ENCODE assay signal across 8 cellular contexts in the genomic region with DNA sequence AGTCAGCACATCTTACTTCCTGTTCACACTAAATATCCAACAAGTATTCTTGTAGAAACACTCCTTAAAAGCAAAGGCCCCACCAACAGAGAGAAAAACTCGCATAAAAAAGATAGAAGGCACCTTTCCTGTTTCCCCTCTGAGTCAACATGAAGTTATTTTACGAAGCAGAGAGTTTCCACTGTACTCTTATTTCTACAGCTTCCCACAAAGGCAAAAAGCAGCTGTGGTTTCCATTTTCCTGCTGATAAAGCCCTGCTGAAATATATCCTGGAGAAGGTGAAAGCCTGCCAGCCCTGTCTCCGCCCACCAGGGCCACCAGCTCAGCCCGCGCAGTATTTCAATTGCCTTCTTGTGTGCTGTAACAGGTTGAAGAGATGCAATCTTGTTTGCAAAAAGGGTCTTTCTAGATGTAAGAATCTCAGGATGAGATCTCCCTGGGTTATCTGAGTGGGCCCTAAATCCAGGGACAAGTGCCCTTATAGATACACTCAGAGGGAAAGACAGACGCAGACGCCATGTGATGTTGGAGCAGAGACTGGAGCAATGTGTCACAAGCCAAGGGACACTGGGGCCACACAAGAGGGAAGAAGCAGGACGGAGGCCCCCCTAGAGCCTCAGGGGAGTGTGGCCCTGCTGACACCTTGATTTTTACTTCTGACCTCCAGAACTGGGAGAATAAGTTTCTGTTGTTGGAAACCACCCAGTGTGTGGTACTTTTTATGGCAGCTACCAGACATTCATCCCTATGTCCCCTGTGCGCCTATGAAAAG. TPM values are rescaled to one million over a fixed set of nuclear protein-coding genes. Genes with fewer than 3 reads are reported as not detected.
DNase-seq lines count a peak whose midpoint lies in the region; ATAC-seq and TF ChIP-seq lines count a peak whose summit lies in the region.

No MANE protein-coding gene starts in this region.

- H3K4me3 Mint-ChIP-seq in CD4-positive, alpha-beta memory T cell = peak overlapping the region; percentile 77 to 91 (median 86)
- peak overlapping the region; percentile 98 for H3K4me3 Mint-ChIP-seq in activated naive CD8-positive, alpha-beta T cell
- H3K4me3 Mint-ChIP-seq in type B pancreatic cell = no peak overlapping the region

- H3K4me3 ChIP-seq in CD4-positive, alpha-beta memory T cell (ENCODE audit: low read length in 2 of 2) = peak overlapping the region; percentile 52 to 57
- H3K4me3 ChIP-seq in ascending aorta = no peak overlapping the region

- POLR2A ChIA-PET in CD4-positive, alpha-beta memory T cell (lab: Charles Lee; ENCODE audit: partially characterized antibody) = interaction anchor here (0.8 to 23.9 kb wide), 17 partner anchors 9 to 151 kb away, joined by 3 to 609 read pairs (median 8); no protein-coding TSS in a partner anchor

- ATAC-seq in GM19395 (IDR thresholded peaks at IDR 0.05; ENCODE audit: unreplicated experiment) = no peak

- TF ChIP-seq CTCF in type B pancreatic cell (conservative IDR thresholded peaks at IDR 0.05) = peak; percentile 27
- TF ChIP-seq CTCF in ascending aorta (IDR thresholded peaks at IDR 0.05) = no peak

- peaks cover 88% of the 10 kb centered on the region for H3K4me1 ChIP-seq in CD4-positive, alpha-beta memory T cell (ENCODE audit: insufficient read depth, low read length)
- no peaks in the 10 kb centered on the region for H3K4me1 ChIP-seq in ascending aorta

- peak; percentile 50 to 80 (median 53) for DNase-seq in CD4-positive, alpha-beta memory T cell
- DNase-seq in NCI-H226 (peak; percentile 90), lung microvascular endothelial cell (ENCODE audit: low read depth in 2 of 2) (peak; percentile 73 to 85), type B pancreatic cell (ENCODE audit: extremely low spot score, unreplicated experiment) (no peak), NCI-H1436 treated with DMSO at 0.1 percent for 48 hours (lab: John Stamatoyannopoulos, UW) (no peak), ascending aorta (ENCODE audit: low spot score in 2 of 2) (no peak)

- H3K27me3 ChIP-seq in CD4-positive, alpha-beta memory T cell (ENCODE audit: insufficient read depth, low read length) = no peaks in the 10 kb centered on the region
- H3K27me3 ChIP-seq in ascending aorta = no peaks in the 10 kb centered on the region

- H3K27ac Mint-ChIP-seq in CD4-positive, alpha-beta memory T cell = peak overlapping the region; percentile 85 to 97 (median 96)
- peak overlapping the region; percentile 100 for H3K27ac Mint-ChIP-seq in activated naive CD8-positive, alpha-beta T cell
- peak overlapping the region; percentile 36 for H3K27ac Mint-ChIP-seq in type B pancreatic cell

- no peaks in the 10 kb centered on the region for H3K27me3 Mint-ChIP-seq in CD4-positive, alpha-beta memory T cell
- no peaks in the 10 kb centered on the region for H3K27me3 Mint-ChIP-seq in activated naive CD8-positive, alpha-beta T cell
- H3K27me3 Mint-ChIP-seq in type B pancreatic cell = no peaks in the 10 kb centered on the region

- intact Hi-C loops in CD4-positive, alpha-beta memory T cell (cut with micrococcal nuclease) = loop anchor here (1.0 to 2.0 kb wide), 4 partner anchors 7 to 45 kb away; no protein-coding TSS in a partner anchor
- intact Hi-C loops in ascending aorta (cut with DNase I) = no loop called here

- H3K9me3 Mint-ChIP-seq in CD4-positive, alpha-beta memory T cell = peaks cover 0 to 2% (median 0%) of the 10 kb centered on the region in 8 donors
- H3K9me3 Mint-ChIP-seq in activated naive CD8-positive, alpha-beta T cell (ENCODE audit: low read depth) = no peaks in the 10 kb centered on the region
- no peaks in the 10 kb centered on the region for H3K9me3 Mint-ChIP-seq in type B pancreatic cell

- no peaks in the 10 kb centered on the region for H3K9me3 ChIP-seq in CD4-positive, alpha-beta memory T cell (ENCODE audit: control insufficient read depth in 1 of 2, low read length in 2 of 2)
- H3K9me3 ChIP-seq in ascending aorta = no peaks in the 10 kb centered on the region

- H3K27ac ChIP-seq in CD4-positive, alpha-beta memory T cell (ENCODE audit: low read depth, low read length) = peak overlapping the region; percentile 75
- H3K27ac ChIP-seq in ascending aorta = no peak overlapping the region

- H3K4me1 Mint-ChIP-seq in CD4-positive, alpha-beta memory T cell = peaks cover 72 to 94% (median 85%) of the 10 kb centered on the region in 4 donors
- peaks cover 87% of the 10 kb centered on the region for H3K4me1 Mint-ChIP-seq in activated naive CD8-positive, alpha-beta T cell (ENCODE audit: low read depth)
- H3K4me1 Mint-ChIP-seq in type B pancreatic cell (ENCODE audit: unreplicated experiment) = peaks cover 40% of the 10 kb centered on the region

- peaks cover 58 to 72% of the 10 kb centered on the region in 2 donors for H3K36me3 Mint-ChIP-seq in CD4-positive, alpha-beta memory T cell
- H3K36me3 Mint-ChIP-seq in activated naive CD8-positive, alpha-beta T cell = peaks cover 27% of the 10 kb centered on the region
- H3K36me3 Mint-ChIP-seq in type B pancreatic cell = peaks cover 10% of the 10 kb centered on the region

- CTCF ChIA-PET in CD4-positive, alpha-beta memory T cell (lab: Charles Lee; ENCODE audit: partially characterized antibody) = interaction anchor here (0.9 to 4.2 kb wide), 7 partner anchors 11 to 71 kb away, joined by 3 to 23 read pairs (median 5); no protein-coding TSS in a partner anchor

- H3K36me3 ChIP-seq in CD4-positive, alpha-beta memory T cell (ENCODE audit: insufficient read depth, low read length) = peaks cover 32% of the 10 kb centered on the region
- H3K36me3 ChIP-seq in ascending aorta = no peaks in the 10 kb centered on the region

RNA-seq across cellular contexts. Expression of a gene that starts 19.9 kb away (rescaled TPM):
- 100 to 1,000 TPM; 393 to 410 TPM for total RNA-seq in CD4-positive, alpha-beta memory T cell
- polyA plus RNA-seq in CD4-positive, alpha-beta memory T cell = 100 to 1,000 TPM in 1 of 2 donors, 10 to 100 TPM in 1; 49.5 to 166 TPM
- total RNA-seq in lung microvascular endothelial cell (2.0 and 3.4 TPM in 2 replicates), type B pancreatic cell (ENCODE audit: low replicate concordance) (32.3 and 43.6 TPM in 2 replicates), ascending aorta (13.5 TPM)

Comparison
In these comparisons a context has a peak if more than half of its experiments do, and no peak if none do; other contexts are left out.
1. DNase-seq: peak in CD4-positive, alpha-beta memory T cell (5 of 5), NCI-H226 (single experiment) and lung microvascular endothelial cell (2 of 2); none in type B pancreatic cell (single experiment), NCI-H1436 treated with DMSO at 0.1 percent for 48 hours (single experiment) and ascending aorta (0 of 2).
2. H3K4me3 ChIP-seq: peak in CD4-positive, alpha-beta memory T cell (2 of 2); none in ascending aorta (0 of 2).
3. H3K27ac Mint-ChIP-seq: peak in every context shown above with its lines; median percentile 100 in activated naive CD8-positive, alpha-beta T cell; 96 in CD4-positive, alpha-beta memory T cell; 36 in type B pancreatic cell.